Comparison of ENCODE assay signal across 15 cellular contexts in the genomic region with DNA sequence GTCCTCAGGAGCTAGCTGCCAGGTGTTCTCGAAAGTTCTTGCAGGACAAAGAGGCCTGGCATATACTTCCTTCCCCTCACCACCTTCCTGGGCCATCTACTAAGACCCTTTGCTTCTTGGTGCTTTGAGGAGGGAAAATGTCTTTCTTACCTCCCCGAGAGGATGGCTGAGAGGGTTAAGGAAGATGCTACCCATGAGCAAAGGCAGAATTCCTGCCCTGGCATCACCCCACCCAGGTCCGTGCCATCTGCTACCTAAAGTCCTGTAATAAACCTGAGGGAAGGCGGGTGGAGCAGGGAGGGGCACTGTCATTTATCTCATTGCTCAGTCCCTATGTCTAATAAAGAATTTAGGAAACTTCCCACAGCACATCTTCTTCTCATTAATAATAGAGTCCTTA. TPM values are rescaled to one million over a fixed set of nuclear protein-coding genes. Genes with fewer than 3 reads are reported as not detected.
A peak's percentile ranks its signal among the peaks of the same experiment; 100 is the strongest.
DNase-seq lines count a peak whose midpoint lies in the region; ATAC-seq and TF ChIP-seq lines count a peak whose summit lies in the region.
"Had no signal": no experiment of that assay in that cellular context is flagged by ENCODE, and none has a peak within 500 bp of the region (broad histone marks: within the 10 kb centered on the region; RNA-seq: fewer than 3 reads in every experiment).

No MANE protein-coding gene starts in this region.

- no peak for TF ChIP-seq CTCF in dorsolateral prefrontal cortex (IDR thresholded peaks at IDR 0.05 in 54 of 56, conservative IDR thresholded peaks at IDR 0.05 in 2 of 56; ENCODE audit: low read depth in 1 of 56, partially characterized antibody in 56 of 56)
- TF ChIP-seq CTCF in endodermal cell (conservative IDR thresholded peaks at IDR 0.05), result no peak

- H3K27ac ChIP-seq in right cardiac atrium (ENCODE audit: low read length) (peak overlapping the region; percentile 88), SK-N-MC (0 out of 2 replicates have a peak overlapping the region, but pooled peaks have one; percentile 61), dorsolateral prefrontal cortex (peak overlapping the region; percentile 35 to 96 (median 87)), endodermal cell (ENCODE audit: low read depth, low read length) (no peak overlapping the region)

- H3K36me3 Mint-ChIP-seq in endodermal cell (ENCODE audit: low read depth), result no peaks in the 10 kb centered on the region

- H3K4me1 Mint-ChIP-seq in endodermal cell, result no peaks in the 10 kb centered on the region

- H3K36me3 ChIP-seq in SK-N-MC (ENCODE audit: insufficient read depth, low read length) (no peaks in the 10 kb centered on the region), endodermal cell (ENCODE audit: control insufficient read depth, insufficient read depth, low read length) (no peaks in the 10 kb centered on the region)

- H3K27me3 Mint-ChIP-seq in endodermal cell (ENCODE audit: insufficient read depth), result peaks cover 2% of the 10 kb centered on the region

- H3K9ac ChIP-seq in SK-N-MC (ENCODE audit: insufficient read length) (no peak overlapping the region), endodermal cell (ENCODE audit: extremely low read depth, low read length, poor library complexity, severe bottlenecking) (no peak overlapping the region)

- no peak for ATAC-seq in right cardiac atrium
- ATAC-seq in left cardiac atrium, result no peak
- ATAC-seq in GM21515 (IDR thresholded peaks at IDR 0.05; ENCODE audit: unreplicated experiment), result no peak
- ATAC-seq in left colon, result no peak
- ATAC-seq: HepG2 had no signal

- H3K4me1 ChIP-seq in right cardiac atrium (ENCODE audit: control insufficient read depth, insufficient read depth, low read length) (peaks cover 17% of the 10 kb centered on the region), endodermal cell (ENCODE audit: control insufficient read depth, insufficient read depth, low read length) (no peaks in the 10 kb centered on the region)

- no peaks in the 10 kb centered on the region for H3K9me3 ChIP-seq in right cardiac atrium (ENCODE audit: control insufficient read depth, low read length)
- no peaks in the 10 kb centered on the region for H3K9me3 ChIP-seq in SK-N-MC (ENCODE audit: low read depth, low read length)
- no peaks in the 10 kb centered on the region for H3K9me3 ChIP-seq in endodermal cell (ENCODE audit: control insufficient read depth, low read length)

- H3K27me3 ChIP-seq in right cardiac atrium (ENCODE audit: control insufficient read depth, insufficient read depth), result no peaks in the 10 kb centered on the region
- no peaks in the 10 kb centered on the region for H3K27me3 ChIP-seq in dorsolateral prefrontal cortex
- H3K27me3 ChIP-seq in endodermal cell (ENCODE audit: control insufficient read depth, insufficient read depth, low read length, poor library complexity, severe bottlenecking), result no peaks in the 10 kb centered on the region

- H3K9me3 Mint-ChIP-seq in endodermal cell, result peaks cover 4% of the 10 kb centered on the region
- H3K9me3 Mint-ChIP-seq: H9 had no signal

- DNase-seq in right cardiac atrium (no peak), left cardiac atrium (no peak), SK-N-MC (ENCODE audit: low read depth, low spot score) (no peak), dorsolateral prefrontal cortex (peak in 1 of 10 donors; percentile 67), left colon (no peak), endodermal cell (no peak)
- DNase-seq: COR-L47, EL, H9, KG1, NCI-H1436, NCI-H2029, NCI-H774 had no signal

- intact Hi-C loops in right cardiac atrium (cut with DNase I), result loop anchor here in 2 of 4 donors (10.0 kb wide), 2 partner anchors 46 to 56 kb away; no protein-coding TSS in a partner anchor
- intact Hi-C loops in left cardiac atrium (cut with DNase I), result loop anchor here in 1 of 2 donors (10.0 kb wide), 1 partner anchor 56 kb away; no protein-coding TSS in a partner anchor
- intact Hi-C loops in dorsolateral prefrontal cortex (cut with DNase I), result no loop called here
- intact Hi-C loops in left colon (cut with DNase I, micrococcal nuclease), result no loop called here

- H3K4me3 Mint-ChIP-seq in endodermal cell, result no peak overlapping the region
- H3K4me3 Mint-ChIP-seq: H9 had no signal

- H3K27ac Mint-ChIP-seq in endodermal cell, result no peak overlapping the region

- WGBS in right cardiac atrium, result 67% methylated on average over 4 of the region's 4 CpGs
- WGBS in endodermal cell (ENCODE audit: insufficient coverage in 1 of 2, insufficient read length in 1 of 2), 2 experiments, result 56% methylated on average over 4 of the region's 4 CpGs; no CpG with 5 or more reads in 1 of the 2 experiments

- H3K4me3 ChIP-seq in right cardiac atrium (ENCODE audit: low read length) (no peak overlapping the region), SK-N-MC (peak overlapping the region; percentile 40), dorsolateral prefrontal cortex (peak overlapping the region in 1 of 59 donors; percentile 38), endodermal cell (ENCODE audit: low read length) (no peak overlapping the region)

RNA-seq across cellular contexts. Expression of a gene that starts 16.2 kb away (rescaled TPM):
- total RNA-seq in right cardiac atrium (10 to 100 TPM; 51.0 to 81.7 (median 54.7) TPM), left cardiac atrium (10 to 100 TPM; 59.3 to 78.3 TPM), dorsolateral prefrontal cortex (100 to 1,000 TPM in 61 of 120 experiments, 10 to 100 TPM in 59; 36.8 to 141 (median 101) TPM), left colon (10 to 100 TPM in 1 of 2 donors, 1 to 10 TPM in 1; 9.2 to 15.9 TPM), endodermal cell (1 to 10 TPM in 1 of 2 donors, under 1 TPM in 1; 0.71 to 1.9 TPM)
- 30.3 TPM for polyA plus RNA-seq in right cardiac atrium
- polyA plus RNA-seq in endodermal cell (2013, experiment 1 of 2), result 1.6 TPM
- polyA plus RNA-seq in endodermal cell (2013, experiment 2 of 2), result 1.5 TPM
